Comparison of ENCODE assay signal across 27 cellular contexts in the genomic region with DNA sequence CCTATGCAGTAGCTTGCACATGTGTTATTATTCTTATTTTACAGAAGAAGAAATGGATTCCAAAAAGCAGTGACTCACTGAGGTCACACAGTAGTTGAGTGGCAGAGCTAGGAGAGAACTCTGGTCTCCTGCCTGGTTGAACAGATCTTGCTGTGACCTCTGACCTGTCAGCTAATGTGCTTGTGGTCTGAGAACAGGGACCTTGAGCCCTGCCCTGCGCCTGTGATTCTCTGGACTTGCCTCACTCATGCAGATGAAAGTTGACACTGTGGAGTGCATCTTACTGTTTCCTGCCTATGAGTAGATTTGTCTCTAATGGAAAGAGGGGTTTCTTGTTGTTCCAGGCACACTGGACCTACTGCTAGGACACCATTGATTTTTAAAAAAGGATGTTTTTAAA. TPM values are rescaled to one million over a fixed set of nuclear protein-coding genes. Genes with fewer than 3 reads are reported as not detected.
DNase-seq lines count a peak whose midpoint lies in the region; ATAC-seq, FAIRE-seq and TF ChIP-seq lines count a peak whose summit lies in the region.
"Had no signal": no experiment of that assay in that cellular context is flagged by ENCODE, and none has a peak within 500 bp of the region (broad histone marks: within the 10 kb centered on the region; RNA-seq: fewer than 3 reads in every experiment).

No MANE protein-coding gene starts in this region.

- H3K4me3 ChIP-seq in GM23248 (no peak overlapping the region), liver (ENCODE audit: low read depth in 1 of 3, low read length in 3 of 3) (no peak overlapping the region)
- H3K4me3 ChIP-seq: BLaER1 treated with 17β-estradiol and CSF1 and Interleukin-3, amounts not matched to agents 10 nM and 100 nM; SK-N-MC had no signal

- no peak for FAIRE-seq in RCC 7860 (lab: Jason Lieb, UNC)
- FAIRE-seq: GM12891, HTR-8/SVneo had no signal

- WGBS in GM23248 (ENCODE audit: low coverage in 1 of 2, low lambda C conversion rate in 2 of 2, missing lambda C conversion rate in 2 of 2), 2 experiments, result 36 to 56% methylated on average over 1 of the region's 1 CpG
- 30% methylated on average over 1 of the region's 1 CpG for WGBS in liver

- no peak for ATAC-seq in esophagus mucosa
- ATAC-seq: CD8-positive, alpha-beta T cell had no signal

- H3K9me2 ChIP-seq in GM23248 (ENCODE audit: insufficient read depth), result no peaks in the 10 kb centered on the region

- no peak overlapping the region for H2AFZ ChIP-seq in GM23248

- H3F3A ChIP-seq in GM23248 (ENCODE audit: insufficient read depth), result no peaks in the 10 kb centered on the region

- H3K9ac ChIP-seq in GM23248, result no peak overlapping the region
- H3K9ac ChIP-seq in liver (ENCODE audit: low read depth in 1 of 2, low read length in 2 of 2), result no peak overlapping the region
- H3K9ac ChIP-seq: BLaER1 treated with 17β-estradiol and CSF1 and Interleukin-3, amounts not matched to agents 10 nM and 100 nM had no signal

- TF ChIP-seq CTCF in liver (IDR thresholded peaks at IDR 0.05; ENCODE audit: low read depth, low read length, missing input control), result no peak

- H3K9me3 ChIP-seq in GM23248 (ENCODE audit: low read depth), result peaks cover 1% of the 10 kb centered on the region
- H3K9me3 ChIP-seq in liver (ENCODE audit: control insufficient read depth in 4 of 4, low read length in 3 of 4), result no peaks in the 10 kb centered on the region

- H3K4me1 ChIP-seq in GM23248 (ENCODE audit: insufficient read depth) (peaks cover 14% of the 10 kb centered on the region), liver (ENCODE audit: control insufficient read depth in 4 of 4, insufficient read depth in 4 of 4, low read length in 3 of 4) (peaks cover 2 to 17% (median 12%) of the 10 kb centered on the region in 4 donors)
- H3K4me1 ChIP-seq: BLaER1 treated with 17β-estradiol and CSF1 and Interleukin-3, amounts not matched to agents 10 nM and 100 nM had no signal

- no peaks in the 10 kb centered on the region for H3K27me3 ChIP-seq in GM23248 (replicated peaks; ENCODE audit: insufficient read depth)
- H3K27me3 ChIP-seq in liver (ENCODE audit: control insufficient read depth in 4 of 4, insufficient read depth in 4 of 4, low read length in 3 of 4), result no peaks in the 10 kb centered on the region
- H3K27me3 ChIP-seq: BLaER1 treated with 17β-estradiol and CSF1 and Interleukin-3, amounts not matched to agents 10 nM and 100 nM had no signal

- H3K4me2 ChIP-seq in GM23248 (ENCODE audit: unreplicated experiment), result no peak overlapping the region
- H3K4me2 ChIP-seq: BLaER1 treated with 17β-estradiol and CSF1 and Interleukin-3, amounts not matched to agents 10 nM and 100 nM had no signal

- in situ Hi-C loops in GM23248 (cut with MboI), result no loop called here

- peak; percentile 9 for DNase-seq in GM23248
- DNase-seq in RCC 7860 (ENCODE audit: low spot score), result peak; percentile 1
- peak; percentile 1 for DNase-seq in fibroblast of the conjunctiva (ENCODE audit: low read depth)
- DNase-seq in NCI-H128 (lab: John Stamatoyannopoulos, UW; ENCODE audit: unreplicated experiment), result no peak
- DNase-seq in CD1c-positive myeloid dendritic cell (ENCODE audit: extremely low spot score), result no peak
- DNase-seq in NCI-H226, result no peak
- DNase-seq: ACHN; CD8-positive, alpha-beta T cell; DND-41; H9; IMR-90; NCI-H1048; NCI-H1436 treated with DMSO at 0.1 percent for 48 hours; NCI-H2029; NCI-H2171 treated with DMSO at 0.1 percent for 48 hours; NCI-H446; NCI-H526; RPMI8226; SHP77 had no signal

- H3K36me3 ChIP-seq in GM23248 (ENCODE audit: low read depth) (no peaks in the 10 kb centered on the region), liver (ENCODE audit: control insufficient read depth in 4 of 4, insufficient read depth in 3 of 4, low read depth in 1 of 4, low read length in 3 of 4) (no peaks in the 10 kb centered on the region)
- H3K36me3 ChIP-seq: BLaER1 treated with 17β-estradiol and CSF1 and Interleukin-3, amounts not matched to agents 10 nM and 100 nM had no signal

- TF ChIP-seq RAD21 in liver (IDR thresholded peaks at IDR 0.05), result peak; percentile 53 to 65

- H3K27ac ChIP-seq in GM23248 (no peak overlapping the region), liver (ENCODE audit: low read depth in 1 of 2, low read length in 2 of 2) (peak overlapping the region; percentile 47 to 70)
- H3K27ac ChIP-seq: 22Rv1; BLaER1 treated with 17β-estradiol and CSF1 and Interleukin-3, amounts not matched to agents 10 nM and 100 nM; SK-N-MC had no signal

- no peaks in the 10 kb centered on the region for H4K20me1 ChIP-seq in GM23248 (ENCODE audit: insufficient read depth)
- H4K20me1 ChIP-seq: BLaER1 treated with 17β-estradiol and CSF1 and Interleukin-3, amounts not matched to agents 10 nM and 100 nM had no signal

- no peaks in the 10 kb centered on the region for H3K79me2 ChIP-seq in GM23248 (ENCODE audit: insufficient read depth)

TF ChIP-seq in liver, 16 proteins besides CTCF, POLR2A, EP300 and RAD21:
- TF ChIP-seq EGR1 (IDR thresholded peaks at IDR 0.05; ENCODE audit: low read depth in 2 of 2), result no peak
- peak; percentile 91 for TF ChIP-seq NR2F2 (IDR thresholded peaks at IDR 0.05)
- no peak for TF ChIP-seq FOXA2 (IDR thresholded peaks at IDR 0.05)
- no peak for TF ChIP-seq GABPA (IDR thresholded peaks at IDR 0.05 in 1 of 2, conservative IDR thresholded peaks at IDR 0.05 in 1 of 2)
- peak; percentile 63 for TF ChIP-seq REST (IDR thresholded peaks at IDR 0.05)
- peak; percentile 92 for TF ChIP-seq SP1 (IDR thresholded peaks at IDR 0.05)
- peak; percentile 77 for TF ChIP-seq YY1 (IDR thresholded peaks at IDR 0.05)
- peak; percentile 99 for TF ChIP-seq HNF4A (conservative IDR thresholded peaks at IDR 0.05)
- TF ChIP-seq HNF4G (IDR thresholded peaks at IDR 0.05), result peak; percentile 97
- peak in 1 of 2 donors; percentile 95 for TF ChIP-seq JUND (IDR thresholded peaks at IDR 0.05)
- TF ChIP-seq, protein P1, sequence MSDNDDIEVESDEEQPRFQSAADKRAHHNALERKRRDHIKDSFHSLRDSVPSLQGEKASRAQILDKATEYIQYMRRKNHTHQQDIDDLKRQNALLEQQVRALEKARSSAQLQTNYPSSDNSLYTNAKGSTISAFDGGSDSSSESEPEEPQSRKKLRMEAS (IDR thresholded peaks at IDR 0.05), result peak; percentile 71
- peak; percentile 31 for TF ChIP-seq ATF3 (IDR thresholded peaks at IDR 0.05)
- TF ChIP-seq ZBTB33 (IDR thresholded peaks at IDR 0.05), result peak; percentile 55
- peak; percentile 73 for TF ChIP-seq FOXA1 (IDR thresholded peaks at IDR 0.05)
- TF ChIP-seq TAF1 (conservative IDR thresholded peaks at IDR 0.05), result no peak
- peak; percentile 88 to 96 for TF ChIP-seq RXRA (IDR thresholded peaks at IDR 0.05)

RNA-seq across cellular contexts. Expression of gene ETNPPL, which starts 32.3 kb away (rescaled TPM):
- not detected in 2 replicates for total RNA-seq in GM23248 (2014; rRNA removed; shearing (Covaris generic))
- polyA plus RNA-seq in GM23248 (2016; fragmentation: Nextera tagmentation; extraction: Ambion mirVana), result not detected in 2 replicates
- total RNA-seq in liver, result 10 to 100 TPM in 1 of 2 donors, 1 to 10 TPM in 1; 2.5 to 43.3 TPM
- polyA plus RNA-seq in liver, result 10 to 100 TPM; 17.7 to 32.8 TPM
- total RNA-seq in esophagus mucosa, result not detected
- total RNA-seq: CD8-positive, alpha-beta T cell; IMR-90; MCF 10A had no signal
- polyA plus RNA-seq: IMR-90 had no signal

Comparison
In these comparisons a context has a peak if more than half of its experiments do, and no peak if none do; other contexts are left out.
1. DNase-seq: peak in GM23248 (single experiment), RCC 7860 (single experiment) and fibroblast of the conjunctiva (single experiment); none in NCI-H128 (single experiment), CD1c-positive myeloid dendritic cell (single experiment) and NCI-H226 (single experiment).